ENCODE assay signal across 18 cellular contexts in genomic region chr16:80666378-80667257, GRCh38.
"Had no signal": no experiment of that assay in that cellular context is flagged by ENCODE, and none has a peak within 500 bp of the region (broad histone marks: within the 10 kb centered on the region; RNA-seq: fewer than 3 reads in every experiment).

No MANE protein-coding gene starts in this region.

- H3K4me3 Mint-ChIP-seq: activated naive CD4-positive, alpha-beta T cell treated with anti-CD3 and anti-CD28 coated beads, Interleukin-2, amount 50 U/mL, for 24 hours; effector memory CD8-positive, alpha-beta T cell; stimulated activated effector memory CD8-positive, alpha-beta T cell treated with anti-CD3 and anti-CD28 coated beads, Interleukin-12 subunit alpha, Interleukin-12 subunit beta, amount 100 ng/mL, for 72 hours had no signal

- H3K9me3 ChIP-seq: ascending aorta, breast epithelium, right lobe of liver had no signal

- DNase-seq: activated CD4-positive, alpha-beta T cell treated with anti-CD3 and anti-CD28 coated beads, Interleukin-2, amount 50 U/mL, for 1 hour; activated CD4-positive, CD25-positive, alpha-beta regulatory T cell; activated gamma-delta T cell; dermis blood vessel endothelial cell; effector memory CD8-positive, alpha-beta T cell; foreskin fibroblast; hypothalamus; kidney; left ventricle myocardium inferior; mammary epithelial cell; right lobe of liver; stimulated activated CD4-positive, alpha-beta T cell treated with anti-CD3 and anti-CD28 coated beads, Interleukin-4, amount 100 ng/mL, for 1 hour; T-helper 9 cell had no signal

- H3K27ac Mint-ChIP-seq: activated naive CD4-positive, alpha-beta T cell treated with anti-CD3 and anti-CD28 coated beads, Interleukin-2, amount 50 U/mL, for 24 hours; effector memory CD8-positive, alpha-beta T cell; stimulated activated effector memory CD8-positive, alpha-beta T cell treated with anti-CD3 and anti-CD28 coated beads, Interleukin-12 subunit alpha, Interleukin-12 subunit beta, amount 100 ng/mL, for 72 hours had no signal

- H3K4me2 ChIP-seq: smooth muscle cell had no signal

- H3K27me3 Mint-ChIP-seq: activated naive CD4-positive, alpha-beta T cell treated with anti-CD3 and anti-CD28 coated beads, Interleukin-2, amount 50 U/mL, for 24 hours; effector memory CD8-positive, alpha-beta T cell had no signal

- H3K27ac ChIP-seq: ascending aorta, breast epithelium, left ventricle myocardium inferior, right lobe of liver had no signal

- ATAC-seq: effector memory CD8-positive, alpha-beta T cell; right lobe of liver; stimulated activated effector memory CD8-positive, alpha-beta T cell treated with anti-CD3 and anti-CD28 coated beads, Interleukin-12 subunit alpha, Interleukin-12 subunit beta, amount 100 ng/mL, for 72 hours had no signal

- H3K4me3 ChIP-seq: ascending aorta, breast epithelium, left ventricle myocardium inferior, right lobe of liver, smooth muscle cell had no signal

- H3K4me1 ChIP-seq: ascending aorta, breast epithelium, left ventricle myocardium inferior, right lobe of liver had no signal

- H3K36me3 ChIP-seq: ascending aorta, breast epithelium, left ventricle myocardium inferior, right lobe of liver had no signal

- H3K9me3 Mint-ChIP-seq: activated naive CD4-positive, alpha-beta T cell treated with anti-CD3 and anti-CD28 coated beads, Interleukin-2, amount 50 U/mL, for 24 hours; effector memory CD8-positive, alpha-beta T cell; stimulated activated effector memory CD8-positive, alpha-beta T cell treated with anti-CD3 and anti-CD28 coated beads, Interleukin-12 subunit alpha, Interleukin-12 subunit beta, amount 100 ng/mL, for 72 hours had no signal

- H3K27me3 ChIP-seq: ascending aorta, breast epithelium, right lobe of liver had no signal
